ENCODE assay signal across 12 cellular contexts in the genomic region with DNA sequence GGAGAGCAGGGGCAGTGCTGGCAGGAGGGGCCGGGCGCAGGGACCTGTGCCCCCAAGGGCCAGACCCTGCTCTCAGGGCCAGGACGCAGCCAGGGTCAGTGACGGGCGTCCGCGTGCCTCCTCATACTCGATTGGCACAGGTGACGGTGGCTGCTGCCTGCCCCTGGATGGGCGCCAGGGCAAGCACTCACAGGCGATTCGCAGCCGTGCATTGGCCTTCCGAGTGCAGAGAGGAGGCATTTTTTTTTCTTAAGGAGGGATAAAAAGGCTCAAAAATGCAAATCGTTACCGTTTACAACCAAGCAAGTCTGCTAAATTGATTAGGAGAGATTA. TPM values are rescaled to one million over a fixed set of nuclear protein-coding genes. Genes with fewer than 3 reads are reported as not detected.
DNase-seq lines count a peak whose midpoint lies in the region; ATAC-seq and TF ChIP-seq lines count a peak whose summit lies in the region.
"Had no signal": no experiment of that assay in that cellular context is flagged by ENCODE, and none has a peak within 500 bp of the region (broad histone marks: within the 10 kb centered on the region; RNA-seq: fewer than 3 reads in every experiment).

No MANE protein-coding gene starts in this region.

- DNase-seq in Right ventricle myocardium inferior (ENCODE audit: missing footprints) (peak; percentile 80), cardiac septum (ENCODE audit: low spot score) (no peak), RWPE1 (ENCODE audit: low spot score) (no peak), left lung (peak; percentile 78 to 89), upper lobe of right lung (peak; percentile 89)
- no peak for DNase-seq in activated T-cell treated with anti-CD3 and anti-CD28 coated beads, Interleukin-2, amount 50 U/mL, for 48 hours
- DNase-seq: activated CD8-positive, alpha-beta memory T cell treated with anti-CD3 and anti-CD28 coated beads for 24 hours; activated naive CD4-positive, alpha-beta T cell treated with anti-CD3 and anti-CD28 coated beads, Interleukin-2, amount 10 ng/mL, durations not matched to agents 7 days and 5 days; KG1 had no signal

- H3K27me3 ChIP-seq in left lung (no peaks in the 10 kb centered on the region), upper lobe of right lung (no peaks in the 10 kb centered on the region)
- H3K27me3 ChIP-seq: hepatocyte had no signal

- CTCF ChIA-PET in RWPE1 (lab: Yijun Ruan, JAX): no interaction called here

- POLR2A ChIA-PET in RWPE1 (lab: Yijun Ruan, JAX; ENCODE audit: low non-redundant PET): no interaction called here

- H3K4me1 ChIP-seq in left lung (no peaks in the 10 kb centered on the region), upper lobe of right lung (no peaks in the 10 kb centered on the region)

- intact Hi-C loops in Right ventricle myocardium inferior (cut with DNase I): loop anchor here (5.0 kb wide), 1 partner anchor 46 kb away; no protein-coding TSS in a partner anchor
- intact Hi-C loops in cardiac septum (cut with DNase I): no loop called here
- intact Hi-C loops in left lung (cut with DNase I): no loop called here
- intact Hi-C loops in upper lobe of right lung (cut with DNase I): no loop called here

- H3K27ac ChIP-seq in RWPE1: peak overlapping the region; percentile 88
- H3K27ac ChIP-seq in left lung: peak overlapping the region; percentile 10 to 37
- H3K27ac ChIP-seq in upper lobe of right lung: peak overlapping the region; percentile 66
- H3K27ac ChIP-seq: hepatocyte had no signal

- H3K9me3 ChIP-seq in left lung (no peaks in the 10 kb centered on the region), upper lobe of right lung (no peaks in the 10 kb centered on the region)

- TF ChIP-seq CTCF in RWPE1 (conservative IDR thresholded peaks at IDR 0.05; ENCODE audit: low read depth) (no peak), left lung (IDR thresholded peaks at IDR 0.05) (no peak), upper lobe of right lung (IDR thresholded peaks at IDR 0.05) (no peak)

- H3K4me3 ChIP-seq in left lung (no peak overlapping the region), upper lobe of right lung (no peak overlapping the region)
- H3K4me3 ChIP-seq: hepatocyte had no signal

- ATAC-seq in Right ventricle myocardium inferior: peak; percentile 70
- peak; percentile 88 for ATAC-seq in left lung
- ATAC-seq in upper lobe of right lung: peak; percentile 81
- ATAC-seq in GM21825 (IDR thresholded peaks at IDR 0.05; ENCODE audit: unreplicated experiment): no peak
- ATAC-seq in HG03280 (IDR thresholded peaks at IDR 0.05; ENCODE audit: unreplicated experiment): no peak

- H3K36me3 ChIP-seq in left lung (no peaks in the 10 kb centered on the region), upper lobe of right lung (no peaks in the 10 kb centered on the region)

RNA-seq across cellular contexts. Expression of a gene that starts 42.8 kb away (rescaled TPM):
- total RNA-seq in Right ventricle myocardium inferior (119 TPM), cardiac septum (86.2 TPM), left lung (10 to 100 TPM; 13.5 to 19.8 TPM), upper lobe of right lung (15.8 TPM)

Comparison
In these comparisons a context has a peak if more than half of its experiments do, and no peak if none do; other contexts are left out.
1. DNase-seq: peak in Right ventricle myocardium inferior (single experiment), left lung (2 of 2) and upper lobe of right lung (single experiment); none in cardiac septum (single experiment), RWPE1 (single experiment) and activated T-cell treated with anti-CD3 and anti-CD28 coated beads, Interleukin-2, amount 50 U/mL, for 48 hours (0 of 2).
2. ATAC-seq: peak in Right ventricle myocardium inferior (single experiment), left lung (single experiment) and upper lobe of right lung (single experiment); none in GM21825 (single experiment) and HG03280 (single experiment).
3. H3K27ac ChIP-seq: peak in every context shown above with its lines; median percentile 88 in RWPE1; 66 in upper lobe of right lung; 24 in left lung.